8 cellular contexts compared by ENCODE assay signal in the genomic region with DNA sequence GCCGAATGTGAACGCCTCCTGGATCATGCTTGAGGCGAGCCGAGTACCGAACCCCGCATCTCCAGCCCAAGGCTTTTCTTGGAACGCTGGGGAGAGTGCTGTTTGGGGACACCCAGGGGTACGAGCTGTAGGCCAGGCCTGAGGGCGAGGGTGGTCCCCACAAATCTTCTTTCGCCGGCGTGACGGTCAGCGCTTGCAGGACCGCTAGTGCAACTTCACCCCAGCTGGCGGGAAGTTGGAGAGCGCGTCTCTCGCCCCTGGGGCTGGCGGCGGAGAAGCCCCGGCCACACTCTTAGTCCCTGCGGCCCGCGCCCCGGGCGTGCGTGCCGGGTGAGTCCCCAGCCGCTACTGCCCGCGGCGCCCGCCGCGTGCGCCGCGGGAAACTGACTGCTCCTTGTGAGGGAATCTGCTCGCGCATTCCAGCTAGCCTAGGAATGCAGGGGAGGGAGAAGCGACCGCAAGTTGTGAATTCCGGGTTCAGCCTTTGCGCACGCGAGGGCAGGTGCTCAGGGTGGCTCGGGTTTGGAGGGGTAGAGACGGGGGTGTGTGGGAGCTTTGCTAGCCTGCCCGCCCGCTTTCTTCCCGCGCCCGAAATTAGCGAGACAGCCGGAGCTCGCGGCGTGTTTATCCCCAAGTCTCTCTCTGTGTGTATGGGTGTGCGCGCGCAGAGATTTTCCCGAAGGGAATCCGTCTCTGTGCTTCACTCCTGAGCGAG. TPM values are rescaled to one million over a fixed set of nuclear protein-coding genes. Genes with fewer than 3 reads are reported as not detected.
DNase-seq lines count a peak whose midpoint lies in the region; ATAC-seq and FAIRE-seq lines count a peak whose summit lies in the region.

No MANE protein-coding gene starts in this region.

- ATAC-seq in right cardiac atrium (peak in 1 of 2 donors; percentile 12), HG03175 (IDR thresholded peaks at IDR 0.05; ENCODE audit: unreplicated experiment) (no peak)

- no peaks in the 10 kb centered on the region for H3K36me3 Mint-ChIP-seq in CD8-positive, alpha-beta memory T cell
- no peaks in the 10 kb centered on the region for H3K36me3 Mint-ChIP-seq in activated naive CD4-positive, alpha-beta T cell treated with anti-CD3 and anti-CD28 coated beads, Interleukin-2, amount 50 U/mL, for 24 hours

- no peaks in the 10 kb centered on the region for H3K9me3 ChIP-seq in CD8-positive, alpha-beta memory T cell (ENCODE audit: low read length)
- H3K9me3 ChIP-seq in right cardiac atrium (ENCODE audit: control insufficient read depth, low read length) = no peaks in the 10 kb centered on the region

- peak; percentile 42 for FAIRE-seq in HTR-8/SVneo (lab: Jason Lieb, UNC)

- DNase-seq in CD8-positive, alpha-beta memory T cell = no peak
- peak; percentile 62 for DNase-seq in HTR-8/SVneo (ENCODE audit: insufficient read length, low spot score)
- DNase-seq in right cardiac atrium = no peak
- DNase-seq in skeletal muscle cell (ENCODE audit: low read depth) = no peak
- DNase-seq in GOT3 (lab: John Stamatoyannopoulos, UW) = no peak
- no peak for DNase-seq in cortex of kidney (lab: John Stamatoyannopoulos, UW)

- H3K27ac Mint-ChIP-seq in CD8-positive, alpha-beta memory T cell = no peak overlapping the region
- no peak overlapping the region for H3K27ac Mint-ChIP-seq in activated naive CD4-positive, alpha-beta T cell treated with anti-CD3 and anti-CD28 coated beads, Interleukin-2, amount 50 U/mL, for 24 hours

- peaks cover 25 to 60% (median 34%) of the 10 kb centered on the region in 3 donors for H3K4me1 Mint-ChIP-seq in CD8-positive, alpha-beta memory T cell
- peaks cover 37% of the 10 kb centered on the region for H3K4me1 Mint-ChIP-seq in activated naive CD4-positive, alpha-beta T cell treated with anti-CD3 and anti-CD28 coated beads, Interleukin-2, amount 50 U/mL, for 24 hours

- H3K27me3 ChIP-seq in CD8-positive, alpha-beta memory T cell (ENCODE audit: insufficient read depth, low read length, poor library complexity, severe bottlenecking) = peaks cover 59% of the 10 kb centered on the region
- no peaks in the 10 kb centered on the region for H3K27me3 ChIP-seq in right cardiac atrium (ENCODE audit: control insufficient read depth, insufficient read depth)

- CTCF ChIA-PET in CD8-positive, alpha-beta memory T cell (lab: Charles Lee) = interaction anchor here (0.6 to 1.2 kb wide), 2 partner anchors 26 to 808 kb away, joined by 3 read pairs; no protein-coding TSS in a partner anchor

- H3K4me3 Mint-ChIP-seq in CD8-positive, alpha-beta memory T cell = peak overlapping the region; percentile 75 to 88 (median 80)
- H3K4me3 Mint-ChIP-seq in activated naive CD4-positive, alpha-beta T cell treated with anti-CD3 and anti-CD28 coated beads, Interleukin-2, amount 50 U/mL, for 24 hours = peak overlapping the region; percentile 68

- peaks cover 69 to 82% of the 10 kb centered on the region in 2 donors for H3K27me3 Mint-ChIP-seq in CD8-positive, alpha-beta memory T cell
- peaks cover 56% of the 10 kb centered on the region for H3K27me3 Mint-ChIP-seq in activated naive CD4-positive, alpha-beta T cell treated with anti-CD3 and anti-CD28 coated beads, Interleukin-2, amount 50 U/mL, for 24 hours

- no peak overlapping the region for H3K27ac ChIP-seq in CD8-positive, alpha-beta memory T cell (ENCODE audit: low read depth, low read length)
- no peak overlapping the region for H3K27ac ChIP-seq in right cardiac atrium (ENCODE audit: low read length)

- WGBS in right cardiac atrium = under 1% methylated on average over 65 of the region's 65 CpGs

- peaks cover 24% of the 10 kb centered on the region for H3K4me1 ChIP-seq in CD8-positive, alpha-beta memory T cell (ENCODE audit: insufficient read depth, low read length)
- peaks cover 10% of the 10 kb centered on the region for H3K4me1 ChIP-seq in right cardiac atrium (ENCODE audit: control insufficient read depth, insufficient read depth, low read length)

- no peaks in the 10 kb centered on the region for H3K9me3 Mint-ChIP-seq in CD8-positive, alpha-beta memory T cell
- H3K9me3 Mint-ChIP-seq in activated naive CD4-positive, alpha-beta T cell treated with anti-CD3 and anti-CD28 coated beads, Interleukin-2, amount 50 U/mL, for 24 hours = no peaks in the 10 kb centered on the region

- H3K4me3 ChIP-seq in CD8-positive, alpha-beta memory T cell (ENCODE audit: low read length) = peak overlapping the region; percentile 62
- peak overlapping the region; percentile 93 for H3K4me3 ChIP-seq in right cardiac atrium (ENCODE audit: low read length)
- peak overlapping the region; percentile 53 for H3K4me3 ChIP-seq in skeletal muscle cell (ENCODE audit: low read depth, low read length)

- POLR2A ChIA-PET in CD8-positive, alpha-beta memory T cell (lab: Charles Lee) = no interaction called here

- no peaks in the 10 kb centered on the region for H3K36me3 ChIP-seq in CD8-positive, alpha-beta memory T cell (ENCODE audit: insufficient read depth, low read length)

- intact Hi-C loops in right cardiac atrium (cut with DNase I) = no loop called here

RNA-seq across cellular contexts. Expression of a gene that starts 0.9 kb away (rescaled TPM):
- not detected for total RNA-seq in CD8-positive, alpha-beta memory T cell
- 0.08 TPM for polyA plus RNA-seq in CD8-positive, alpha-beta memory T cell
- not detected for total RNA-seq in right cardiac atrium
- polyA plus RNA-seq in right cardiac atrium = 0.02 TPM
